1 cellular context compared by ENCODE assay signal in genomic region chr10:78568664-78569063, GRCh38.
TF ChIP-seq lines count a peak whose summit lies in the region.

No MANE protein-coding gene starts in this region.

TF ChIP-seq in GM23338, 12 proteins besides CTCF, POLR2A, EP300 and RAD21:
- no peak for TF ChIP-seq NANOG (IDR thresholded peaks at IDR 0.05; ENCODE audit: borderline replicate concordance)
- no peak for TF ChIP-seq CREB1 (CRISPR knock-in tag; IDR thresholded peaks at IDR 0.05; ENCODE audit: low read depth)
- no peak for TF ChIP-seq ZNF114 (CRISPR knock-in tag; IDR thresholded peaks at IDR 0.05)
- TF ChIP-seq EZH2 (IDR thresholded peaks at IDR 0.05; ENCODE audit: low read depth, unreplicated experiment): no peak
- TF ChIP-seq POLR2AphosphoS5 (IDR thresholded peaks at IDR 0.05; ENCODE audit: low read depth): no peak
- no peak for TF ChIP-seq ZNF462 (CRISPR knock-in tag; IDR thresholded peaks at IDR 0.05)
- no peak for TF ChIP-seq JUNB (IDR thresholded peaks at IDR 0.05; ENCODE audit: unreplicated experiment)
- no peak for TF ChIP-seq EZH2phosphoT487 (IDR thresholded peaks at IDR 0.05; ENCODE audit: unreplicated experiment)
- no peak for TF ChIP-seq ZNF331 (CRISPR knock-in tag; IDR thresholded peaks at IDR 0.05; ENCODE audit: low read depth)
- no peak for TF ChIP-seq STAT1 (IDR thresholded peaks at IDR 0.05; ENCODE audit: unreplicated experiment)
- no peak for TF ChIP-seq REST (IDR thresholded peaks at IDR 0.05; ENCODE audit: unreplicated experiment)
- no peak for TF ChIP-seq ETS1 (IDR thresholded peaks at IDR 0.05)
